18 cellular contexts compared by ENCODE assay signal in genomic region chr16:56303880-56304279, GRCh38.
DNase-seq lines count a peak whose midpoint lies in the region; ATAC-seq, FAIRE-seq and TF ChIP-seq lines count a peak whose summit lies in the region.
"Had no signal": no experiment of that assay in that cellular context is flagged by ENCODE, and none has a peak within 500 bp of the region (broad histone marks: within the 10 kb centered on the region; RNA-seq: fewer than 3 reads in every experiment).

No MANE protein-coding gene starts in this region.

- H3K9ac ChIP-seq in liver (ENCODE audit: low read depth in 1 of 2, low read length in 2 of 2) = no peak overlapping the region
- no peak overlapping the region for H3K9ac ChIP-seq in HepG2 (ENCODE audit: insufficient read depth, low read depth, low read length)
- H3K9ac ChIP-seq: BLaER1 had no signal

- CTCF ChIA-PET in HepG2 (lab: Yijun Ruan, JAX; ENCODE audit: low intra/inter-chr PET ratio, low total read pairs) = no interaction called here

- intact Hi-C loops in HepG2 (cut with micrococcal nuclease; ENCODE audit: unreplicated experiment) = no loop called here

- POLR2A ChIA-PET in HepG2 (lab: Yijun Ruan, JAX) = no interaction called here

- no TSS peak for BruUV-seq in HepG2 (replicated peaks; lab: Mats Ljungman, UMichigan)

- no peak for ATAC-seq in HepG2

- no peak for TF ChIP-seq POLR2A in HepG2 (IDR thresholded peaks at IDR 0.05; ENCODE audit: insufficient read depth in 1 of 2, low read depth in 2 of 2, low read length in 2 of 2)

- H3K9me3 ChIP-seq in liver (ENCODE audit: control insufficient read depth in 4 of 4, low read length in 3 of 4) = no peaks in the 10 kb centered on the region
- H3K9me3 ChIP-seq in HepG2 (ENCODE audit: low read length) = no peaks in the 10 kb centered on the region
- H3K9me3 ChIP-seq in osteoblast (ENCODE audit: low read depth, low read length) = no peaks in the 10 kb centered on the region
- H3K9me3 ChIP-seq: BLaER1 had no signal

- H3K4me3 ChIP-seq in liver (ENCODE audit: low read depth in 1 of 3, low read length in 3 of 3) (no peak overlapping the region), HepG2 (replicated peaks in 1 of 3; ENCODE audit: insufficient read depth in 1 of 3, low read depth in 2 of 3, low read length in 3 of 3) (no peak overlapping the region), osteoblast (ENCODE audit: insufficient read depth, low read length) (no peak overlapping the region)
- H3K4me3 ChIP-seq: BLaER1 had no signal

- no peaks in the 10 kb centered on the region for H4K20me1 ChIP-seq in HepG2 (ENCODE audit: insufficient read depth, low read length)
- H4K20me1 ChIP-seq in osteoblast (ENCODE audit: insufficient read depth, low read length) = no peaks in the 10 kb centered on the region
- H4K20me1 ChIP-seq: BLaER1 had no signal

- no peak for FAIRE-seq in HepG2 (lab: Jason Lieb, UNC)
- FAIRE-seq: G401.6, GM12891 had no signal

- TF ChIP-seq RAD21 in liver (IDR thresholded peaks at IDR 0.05) (peak in 1 of 2 donors; percentile 26), HepG2 (CRISPR knock-in tag; IDR thresholded peaks at IDR 0.05) (no peak)

- H3K27ac ChIP-seq in liver (ENCODE audit: low read depth in 1 of 2, low read length in 2 of 2) = no peak overlapping the region
- no peak overlapping the region for H3K27ac ChIP-seq in HepG2 (ENCODE audit: extremely low read length, insufficient read depth, low read length)
- peak overlapping the region; percentile 99 for H3K27ac ChIP-seq in layer of hippocampus (ENCODE audit: low read depth, low read length)
- H3K27ac ChIP-seq in osteoblast (ENCODE audit: low read depth, low read length) = no peak overlapping the region
- H3K27ac ChIP-seq: BLaER1 had no signal

- TF ChIP-seq CTCF in liver (IDR thresholded peaks at IDR 0.05; ENCODE audit: low read depth, low read length, missing input control) = no peak
- TF ChIP-seq CTCF in HepG2 (CRISPR knock-in tag; IDR thresholded peaks at IDR 0.05) = no peak
- TF ChIP-seq CTCF in osteoblast (IDR thresholded peaks at IDR 0.05; ENCODE audit: extremely low read depth, low read depth, low read length) = no peak

- H2AFZ ChIP-seq in HepG2 (ENCODE audit: low read length) (no peak overlapping the region), osteoblast (ENCODE audit: low read length) (no peak overlapping the region)

- in situ Hi-C loops in HepG2 (cut with HindIII; ENCODE audit: extremely low pct_ligation_motif_present, low pct_unique_long_range_greater_than_20kb) = loop anchor here (25.0 kb wide), 1 partner anchor 842 kb away; no protein-coding TSS in a partner anchor

- H3K79me2 ChIP-seq in HepG2 (ENCODE audit: insufficient read depth, low read length) (no peaks in the 10 kb centered on the region), osteoblast (ENCODE audit: insufficient read depth, low read length) (no peaks in the 10 kb centered on the region)

- WGBS in liver = 70% methylated on average over 6 of the region's 6 CpGs
- WGBS in HepG2 (ENCODE audit: low lambda C conversion rate) = 32% methylated on average over 6 of the region's 6 CpGs

- DNase-seq in HepG2 (ENCODE audit: low spot score) = no peak
- DNase-seq in osteoblast (ENCODE audit: insufficient read length, low spot score, missing footprints) = peak; percentile 27
- DNase-seq in activated CD4-positive, alpha-beta T cell treated with anti-CD3 and anti-CD28 coated beads for 1 hour = no peak
- no peak for DNase-seq in NCI-H2029 (lab: John Stamatoyannopoulos, UW)
- DNase-seq in NCI-H2227 treated with DMSO at 0.1 percent for 48 hours (lab: John Stamatoyannopoulos, UW) = no peak
- DNase-seq: 8988T, AML-193, Calu3, DMS 273 treated with DMSO at 0.1 percent for 48 hours, DMS79 treated with DMSO at 0.1 percent for 48 hours, EL, GOT3, H9 had no signal

- no peaks in the 10 kb centered on the region for H3K27me3 ChIP-seq in liver (ENCODE audit: control insufficient read depth in 4 of 4, insufficient read depth in 4 of 4, low read length in 3 of 4)
- peaks cover 2 to 10% of the 10 kb centered on the region in 2 experiments; a peak in 3 of 5 replicates for H3K27me3 ChIP-seq in HepG2 (ENCODE audit: control insufficient read depth in 1 of 2, insufficient read depth in 2 of 2, low read length in 2 of 2)
- no peaks in the 10 kb centered on the region for H3K27me3 ChIP-seq in layer of hippocampus (ENCODE audit: control insufficient read depth, insufficient read depth, low read length)
- peaks cover 15% of the 10 kb centered on the region for H3K27me3 ChIP-seq in osteoblast (ENCODE audit: insufficient read depth, low read length)
- H3K27me3 ChIP-seq: BLaER1 had no signal

- peaks cover 4 to 15% (median 7%) of the 10 kb centered on the region in 4 donors for H3K4me1 ChIP-seq in liver (ENCODE audit: control insufficient read depth in 4 of 4, insufficient read depth in 4 of 4, low read length in 3 of 4)
- H3K4me1 ChIP-seq in HepG2 (ENCODE audit: insufficient read depth, low read length) = peaks cover 10% of the 10 kb centered on the region; the same call in 1 of the 2 replicates
- H3K4me1 ChIP-seq in osteoblast (ENCODE audit: insufficient read depth, low read length) = peaks cover 11% of the 10 kb centered on the region

- TF ChIP-seq EP300 in HepG2 (IDR thresholded peaks at IDR 0.05; ENCODE audit: low read depth in 2 of 2, low read length in 2 of 2) = no peak
- no peak for TF ChIP-seq EP300 in HepG2 (CRISPR knock-in tag; IDR thresholded peaks at IDR 0.05; ENCODE audit: borderline replicate concordance)

- H3K36me3 ChIP-seq in liver (ENCODE audit: control insufficient read depth in 4 of 4, insufficient read depth in 3 of 4, low read depth in 1 of 4, low read length in 3 of 4) (peaks cover 0 to 8% (median 1%) of the 10 kb centered on the region in 4 donors), HepG2 (replicated peaks in 1 of 2; ENCODE audit: control insufficient read depth in 1 of 2, insufficient read depth in 2 of 2, low read length in 2 of 2) (no peaks in the 10 kb centered on the region), osteoblast (ENCODE audit: insufficient read depth, low read length) (no peaks in the 10 kb centered on the region)
- H3K36me3 ChIP-seq: BLaER1 had no signal

- H3K4me2 ChIP-seq in HepG2 (ENCODE audit: low read depth, low read length) (no peak overlapping the region), osteoblast (ENCODE audit: insufficient read depth, low read length) (no peak overlapping the region)
- H3K4me2 ChIP-seq: BLaER1 had no signal

TF ChIP-seq in liver, 16 proteins besides CTCF, POLR2A, EP300 and RAD21:
- TF ChIP-seq HNF4A (conservative IDR thresholded peaks at IDR 0.05) (peak; percentile 11 to 34), GABPA (IDR thresholded peaks at IDR 0.05 in 1 of 2, conservative IDR thresholded peaks at IDR 0.05 in 1 of 2) (no peak), RXRA (IDR thresholded peaks at IDR 0.05) (peak in 1 of 2 donors; percentile 16)
TF ChIP-seq in liver: peak in this region for 2.

TF ChIP-seq in HepG2, 621 proteins besides CTCF, POLR2A, EP300 and RAD21 (continues in another document):
- no peak for TF ChIP-seq AHR (CRISPR knock-in tag; IDR thresholded peaks at IDR 0.05)
- TF ChIP-seq AHDC1 (CRISPR knock-in tag; IDR thresholded peaks at IDR 0.05; ENCODE audit: borderline replicate concordance) = no peak
- no peak for TF ChIP-seq ZNF274 (CRISPR knock-in tag; IDR thresholded peaks at IDR 0.05)
